35 cellular contexts compared by ENCODE assay signal in genomic region chr7:123424463-123424862, GRCh38.
"Had no signal": no experiment of that assay in that cellular context is flagged by ENCODE, and none has a peak within 500 bp of the region (broad histone marks: within the 10 kb centered on the region; RNA-seq: fewer than 3 reads in every experiment).

No MANE protein-coding gene starts in this region.

- H3K27me3 ChIP-seq: MG63 had no signal

- DNase-seq: MG63, MM.1S, MV-4-11, NCI-H1048, NCI-H1092, NCI-H1092 treated with DMSO at 0.1 percent for 48 hours, NCI-H1105, NCI-H1105 treated with DMSO at 0.1 percent for 48 hours, NCI-H1417, NCI-H1417 treated with DMSO at 0.1 percent for 48 hours, NCI-H1436, NCI-H1436 treated with DMSO at 0.1 percent for 48 hours, NCI-H146, NCI-H1694, NCI-H1694 treated with DMSO at 0.1 percent for 48 hours, NCI-H187, NCI-H187 treated with DMSO at 0.1 percent for 48 hours, NCI-H1930, NCI-H2029, NCI-H2029 treated with DMSO at 0.1 percent for 48 hours, NCI-H2081, NCI-H2081 treated with DMSO at 0.1 percent for 48 hours, NCI-H2107, NCI-H2171, NCI-H2171 treated with DMSO at 0.1 percent for 48 hours, NCI-H2227 treated with DMSO at 0.1 percent for 48 hours, NCI-H226, NCI-H345, NCI-H446, NCI-H446 treated with DMSO at 0.1 percent for 48 hours, NCI-H510A, NCI-H510A treated with DMSO at 0.1 percent for 48 hours, NCI-H524, NCI-H524 treated with DMSO at 0.1 percent for 48 hours, NCI-H526 had no signal

- H3K4me3 ChIP-seq: MG63 had no signal

- H3K36me3 ChIP-seq: MG63 had no signal

- H3K9me3 ChIP-seq: MG63 had no signal
